34 cellular contexts compared by ENCODE assay signal in the genomic region with DNA sequence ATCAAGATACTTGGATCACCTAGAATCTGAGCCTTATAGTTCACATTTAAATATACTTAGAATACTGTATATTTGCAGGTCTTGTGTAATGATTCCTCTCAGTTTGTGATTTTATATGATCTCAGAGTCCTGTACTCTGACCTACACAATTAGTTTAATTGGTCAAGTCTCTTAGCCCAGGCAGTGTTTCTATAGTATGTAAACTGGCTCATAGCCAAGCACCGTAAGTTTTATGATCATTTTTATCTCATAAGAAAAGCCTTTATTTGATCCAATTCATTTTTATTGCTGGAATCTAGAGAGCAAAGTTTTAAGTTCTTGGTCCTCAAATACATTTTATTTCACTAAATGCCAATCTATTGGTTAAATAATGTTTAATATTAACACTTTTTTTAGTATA.
"Had no signal": no experiment of that assay in that cellular context is flagged by ENCODE, and none has a peak within 500 bp of the region (broad histone marks: within the 10 kb centered on the region; RNA-seq: fewer than 3 reads in every experiment).

No MANE protein-coding gene starts in this region.

- DNase-seq: activated CD4-positive, alpha-beta T cell treated with anti-CD3 and anti-CD28 coated beads, Interleukin-2, amount 10 ng/mL, durations not matched to agents 24 days and 14 days; activated CD4-positive, alpha-beta T cell treated with anti-CD3 and anti-CD28 coated beads, Interleukin-2, amount 50 U/mL, for 4 hours; activated CD8-positive, alpha-beta T cell treated with anti-CD3 and anti-CD28 coated beads for 36 hours; activated effector memory CD4-positive, alpha-beta T cell treated with anti-CD3 and anti-CD28 coated beads, Interleukin-2, amount 50 U/mL, for 16 hours; activated naive CD4-positive, alpha-beta T cell; activated naive CD8-positive, alpha-beta T cell treated with anti-CD3 and anti-CD28 coated beads, Interleukin-2, amount 10 ng/mL, durations not matched to agents 7 days and 5 days; activated T-cell treated with anti-CD3 and anti-CD28 coated beads, Interleukin-2, amount 50 U/mL, for 1 hour; activated T-cell treated with anti-CD3 and anti-CD28 coated beads, Interleukin-2, amount 50 U/mL, for 72 hours; body of pancreas; caudate nucleus; Karpas-422; KBM-7; MM.1S; MV-4-11; NCI-H1092; NCI-H1694; NCI-H1930; NCI-H2081 treated with DMSO at 0.1 percent for 48 hours; NCI-H2171; NCI-H510A; NCI-H526; Peyer's patch; RPMI8226; SHP77 treated with DMSO at 0.1 percent for 48 hours; SK-N-SH had no signal

- H3K4me1 ChIP-seq: body of pancreas, SJSA1 had no signal

- H3K9me3 Mint-ChIP-seq: activated naive CD4-positive, alpha-beta T cell treated with anti-CD3 and anti-CD28 coated beads, Interleukin-2, amount 50 U/mL, for 24 hours; activated T-helper 17 cell treated with anti-CD3 and anti-CD28 coated beads, Interleukin-2, amount 50 U/mL, for 72 hours had no signal

- H3K27me3 ChIP-seq: body of pancreas, Peyer's patch, SJSA1 had no signal

- H3K27ac ChIP-seq: body of pancreas, Peyer's patch, SJSA1 had no signal

- H3K4me2 ChIP-seq: SK-N-SH had no signal

- H3K4me1 Mint-ChIP-seq: activated CD4-positive, alpha-beta T cell treated with anti-CD3 and anti-CD28 coated beads, Interleukin-2, amount 10 ng/mL, durations not matched to agents 24 days and 14 days; activated naive CD4-positive, alpha-beta T cell treated with anti-CD3 and anti-CD28 coated beads, Interleukin-2, amount 50 U/mL, for 24 hours; activated naive CD8-positive, alpha-beta T cell treated with anti-CD3 and anti-CD28 coated beads, Interleukin-2, amount 10 ng/mL, durations not matched to agents 7 days and 5 days; activated T-helper 17 cell treated with anti-CD3 and anti-CD28 coated beads, Interleukin-2, amount 50 U/mL, for 72 hours; IgD-negative memory B cell had no signal

- H3K9me3 ChIP-seq: body of pancreas, Peyer's patch, SJSA1, SK-N-SH had no signal

- H3K4me3 ChIP-seq: body of pancreas, Peyer's patch, SJSA1 had no signal

- H3K4me3 Mint-ChIP-seq: activated CD4-positive, alpha-beta T cell treated with anti-CD3 and anti-CD28 coated beads, Interleukin-2, amount 10 ng/mL, durations not matched to agents 24 days and 14 days; activated CD8-positive, alpha-beta T cell treated with anti-CD3 and anti-CD28 coated beads for 36 hours; activated naive CD4-positive, alpha-beta T cell treated with anti-CD3 and anti-CD28 coated beads, Interleukin-2, amount 50 U/mL, for 24 hours; activated naive CD8-positive, alpha-beta T cell treated with anti-CD3 and anti-CD28 coated beads, Interleukin-2, amount 10 ng/mL, durations not matched to agents 7 days and 5 days; activated T-cell treated with anti-CD3 and anti-CD28 coated beads, Interleukin-2, amount 50 U/mL, for 72 hours; activated T-helper 17 cell treated with anti-CD3 and anti-CD28 coated beads, Interleukin-2, amount 50 U/mL, for 72 hours; IgD-negative memory B cell; T-helper 1 cell treated with Interleukin-12 subunit alpha and Interleukin-12 subunit beta and Interleukin-4 antibody, amounts not matched to agents 30 μg/mL and 1 μg/mL, for 36 hours; T-helper 2 cell treated with Interferon-gamma antibody and Interleukin-4, amounts not matched to agents 5 μg/mL and 100 μg/mL, for 36 hours had no signal

- H3K27ac Mint-ChIP-seq: activated CD4-positive, alpha-beta T cell treated with anti-CD3 and anti-CD28 coated beads, Interleukin-2, amount 10 ng/mL, durations not matched to agents 24 days and 14 days; activated CD8-positive, alpha-beta T cell treated with anti-CD3 and anti-CD28 coated beads for 36 hours; activated naive CD4-positive, alpha-beta T cell treated with anti-CD3 and anti-CD28 coated beads, Interleukin-2, amount 50 U/mL, for 24 hours; activated naive CD8-positive, alpha-beta T cell treated with anti-CD3 and anti-CD28 coated beads, Interleukin-2, amount 10 ng/mL, durations not matched to agents 7 days and 5 days; activated T-cell treated with anti-CD3 and anti-CD28 coated beads, Interleukin-2, amount 50 U/mL, for 72 hours; activated T-helper 17 cell treated with anti-CD3 and anti-CD28 coated beads, Interleukin-2, amount 50 U/mL, for 72 hours; IgD-negative memory B cell; T-helper 1 cell treated with Interleukin-12 subunit alpha and Interleukin-12 subunit beta and Interleukin-4 antibody, amounts not matched to agents 30 μg/mL and 1 μg/mL, for 36 hours; T-helper 2 cell treated with Interferon-gamma antibody and Interleukin-4, amounts not matched to agents 5 μg/mL and 100 μg/mL, for 36 hours had no signal

- FAIRE-seq: astrocyte, bronchial epithelial cell, TTC549 had no signal

- H3K36me3 ChIP-seq: Peyer's patch, SJSA1 had no signal

- H3K36me3 Mint-ChIP-seq: activated naive CD4-positive, alpha-beta T cell treated with anti-CD3 and anti-CD28 coated beads, Interleukin-2, amount 50 U/mL, for 24 hours; activated naive CD8-positive, alpha-beta T cell treated with anti-CD3 and anti-CD28 coated beads, Interleukin-2, amount 10 ng/mL, durations not matched to agents 7 days and 5 days; IgD-negative memory B cell had no signal

- H3K27me3 Mint-ChIP-seq: activated CD4-positive, alpha-beta T cell treated with anti-CD3 and anti-CD28 coated beads, Interleukin-2, amount 10 ng/mL, durations not matched to agents 24 days and 14 days; activated CD8-positive, alpha-beta T cell treated with anti-CD3 and anti-CD28 coated beads for 36 hours; activated naive CD4-positive, alpha-beta T cell treated with anti-CD3 and anti-CD28 coated beads, Interleukin-2, amount 50 U/mL, for 24 hours; activated naive CD8-positive, alpha-beta T cell treated with anti-CD3 and anti-CD28 coated beads, Interleukin-2, amount 10 ng/mL, durations not matched to agents 7 days and 5 days; activated T-helper 17 cell treated with anti-CD3 and anti-CD28 coated beads, Interleukin-2, amount 50 U/mL, for 72 hours; IgD-negative memory B cell had no signal

- H3K9me2 ChIP-seq: SK-N-SH had no signal
